12 cellular contexts compared by ENCODE assay signal in the genomic region with DNA sequence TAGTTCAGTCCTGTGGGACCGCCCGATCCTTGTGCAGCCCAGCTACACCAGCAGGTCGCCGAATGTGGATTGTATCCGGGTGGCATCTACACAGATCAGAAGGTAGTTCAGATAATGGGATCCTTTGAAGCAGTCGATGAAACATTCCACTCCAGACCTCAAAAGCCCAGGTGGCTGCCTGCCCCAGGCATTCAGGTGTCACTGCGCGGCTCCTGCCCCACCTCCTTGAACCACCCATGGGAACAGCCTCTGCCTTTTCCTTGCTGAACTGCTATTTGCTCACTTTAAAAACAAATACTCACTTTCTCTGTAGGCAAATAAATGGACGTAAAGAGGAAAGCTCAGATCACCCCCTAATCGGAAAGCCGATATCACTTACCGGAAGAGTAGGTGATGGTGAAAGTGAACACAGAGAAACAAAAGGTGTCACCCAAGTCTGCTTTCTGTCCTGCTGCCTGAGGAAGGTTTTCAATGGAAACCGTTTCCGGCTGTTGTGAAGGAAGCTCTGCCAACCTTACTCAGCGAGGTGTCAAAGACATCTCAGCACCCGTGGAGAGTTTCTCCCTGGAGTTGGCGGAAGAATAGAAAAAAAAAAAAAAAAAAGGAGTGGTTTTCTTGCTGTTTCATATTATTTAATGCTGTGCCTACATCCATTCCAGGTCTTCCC.
A peak's percentile ranks its signal among the peaks of the same experiment; 100 is the strongest.
DNase-seq lines count a peak whose midpoint lies in the region; ATAC-seq and TF ChIP-seq lines count a peak whose summit lies in the region.
"Had no signal": no experiment of that assay in that cellular context is flagged by ENCODE, and none has a peak within 500 bp of the region (broad histone marks: within the 10 kb centered on the region; RNA-seq: fewer than 3 reads in every experiment).

No MANE protein-coding gene starts in this region.

- DNase-seq in DMS153 treated with DMSO at 0.1 percent for 48 hours (lab: John Stamatoyannopoulos, UW; ENCODE audit: unreplicated experiment), result peak; percentile 75
- DNase-seq in NCI-H2029 (lab: John Stamatoyannopoulos, UW), result peak; percentile 87
- no peak for DNase-seq in Panc1 (ENCODE audit: low read depth, low spot score)
- peak in 1 of 2 donors; percentile 69 for DNase-seq in left lung
- no peak for DNase-seq in activated T-helper 2 cell treated with anti-CD3 and anti-CD28 coated beads, Interferon-gamma antibody, Interleukin-2, Interleukin-4, amounts not matched to agents 10 μg/mL and 5 μg/mL and 100 μg/mL, durations not matched to agents 14 hours and 24 hours and 36 hours (ENCODE audit: low spot score)
- DNase-seq in GM13976 (ENCODE audit: low spot score), result no peak
- DNase-seq in NCI-H1048 (lab: John Stamatoyannopoulos, UW), result no peak
- DNase-seq: activated B cell treated with CpG ODN at 0.5 μM for 24 hours, Calu3, mammary epithelial cell had no signal

- TF ChIP-seq CTCF in Panc1 (IDR thresholded peaks at IDR 0.05) (no peak), left lung (IDR thresholded peaks at IDR 0.05) (no peak), GM13976 (IDR thresholded peaks at IDR 0.05; ENCODE audit: borderline replicate concordance, control extremely low read depth, extremely low read depth, insufficient read depth, missing control alignments) (no peak)

- ATAC-seq in Panc1 (no peak), left lung (peak; percentile 78), HG03457 (IDR thresholded peaks at IDR 0.05; ENCODE audit: unreplicated experiment) (no peak)
- ATAC-seq: natural killer cell treated with Interleukin-12 subunit alpha and Interleukin-12 subunit beta and Interleukin-15 and Interleukin-18, amount 100 ng/mL, for 72 hours had no signal

- in situ Hi-C loops in Panc1 (cut with HindIII; ENCODE audit: low pct_unique_long_range_greater_than_20kb, low sequenced_read_pairs), result no loop called here
- in situ Hi-C loops in GM13976 (cut with MboI; ENCODE audit: low sequenced_read_pairs, unreplicated experiment), result no loop called here

- H3K27me3 ChIP-seq in Panc1 (ENCODE audit: control insufficient read depth, insufficient read depth, low read length) (no peaks in the 10 kb centered on the region), left lung (no peaks in the 10 kb centered on the region)

- H3K9me3 ChIP-seq in Panc1 (ENCODE audit: control insufficient read depth, insufficient read depth, low read depth, low read length), result peaks cover 5% of the 10 kb centered on the region; the same call in 1 of the 2 replicates
- peaks cover 0 to 9% of the 10 kb centered on the region in 2 donors for H3K9me3 ChIP-seq in left lung

- H3K27ac ChIP-seq in Panc1 (ENCODE audit: low read length) (peak overlapping the region; percentile 10; the same call in 1 of the 2 replicates), left lung (peak overlapping the region; percentile 61 to 63)

- CTCF ChIA-PET in Panc1 (lab: Charles Lee), result no interaction called here

- peaks cover 6% of the 10 kb centered on the region for H3K9me3 Mint-ChIP-seq in activated T-helper 2 cell treated with anti-CD3 and anti-CD28 coated beads, Interferon-gamma antibody, Interleukin-2, Interleukin-4, amounts not matched to agents 10 μg/mL and 5 μg/mL and 100 μg/mL, durations not matched to agents 14 hours and 24 hours and 36 hours

- no peaks in the 10 kb centered on the region for H3K4me1 ChIP-seq in Panc1 (ENCODE audit: control insufficient read depth, insufficient read depth, low read length)
- peaks cover 15 to 36% of the 10 kb centered on the region in 2 donors for H3K4me1 ChIP-seq in left lung

- no TSS peak for BruUV-seq in Panc1 (replicated peaks; lab: Mats Ljungman, UMichigan)

- H3K4me3 ChIP-seq in Panc1 (ENCODE audit: low read depth in 2 of 2, low read length in 2 of 2) (no peak overlapping the region), left lung (no peak overlapping the region)

- no peaks in the 10 kb centered on the region for H3K36me3 ChIP-seq in Panc1 (ENCODE audit: control insufficient read depth, insufficient read depth, low read length)
- H3K36me3 ChIP-seq in left lung, result no peaks in the 10 kb centered on the region

- POLR2A ChIA-PET in Panc1 (lab: Charles Lee), result no interaction called here

- H3K36me3 Mint-ChIP-seq in activated T-helper 2 cell treated with anti-CD3 and anti-CD28 coated beads, Interferon-gamma antibody, Interleukin-2, Interleukin-4, amounts not matched to agents 10 μg/mL and 5 μg/mL and 100 μg/mL, durations not matched to agents 14 hours and 24 hours and 36 hours (ENCODE audit: low read depth), result no peaks in the 10 kb centered on the region
- H3K36me3 Mint-ChIP-seq: natural killer cell treated with Interleukin-12 subunit alpha and Interleukin-12 subunit beta and Interleukin-15 and Interleukin-18, amount 100 ng/mL, for 72 hours had no signal

- H3K4me3 Mint-ChIP-seq in activated T-helper 2 cell treated with anti-CD3 and anti-CD28 coated beads, Interferon-gamma antibody, Interleukin-2, Interleukin-4, amounts not matched to agents 10 μg/mL and 5 μg/mL and 100 μg/mL, durations not matched to agents 14 hours and 24 hours and 36 hours (ENCODE audit: low read depth), result no peak overlapping the region
- H3K4me3 Mint-ChIP-seq: activated B cell treated with CpG ODN at 0.5 μM for 24 hours; natural killer cell treated with Interleukin-12 subunit alpha and Interleukin-12 subunit beta and Interleukin-15 and Interleukin-18, amount 100 ng/mL, for 72 hours had no signal

- no peaks in the 10 kb centered on the region for H3K4me1 Mint-ChIP-seq in activated T-helper 2 cell treated with anti-CD3 and anti-CD28 coated beads, Interferon-gamma antibody, Interleukin-2, Interleukin-4, amounts not matched to agents 10 μg/mL and 5 μg/mL and 100 μg/mL, durations not matched to agents 14 hours and 24 hours and 36 hours (ENCODE audit: low read depth)

- intact Hi-C loops in Panc1 (cut with micrococcal nuclease; ENCODE audit: unreplicated experiment) (no loop called here), left lung (cut with DNase I) (no loop called here)
- intact Hi-C loops in activated T-helper 2 cell treated with anti-CD3 and anti-CD28 coated beads, Interferon-gamma antibody, Interleukin-2, Interleukin-4, amounts not matched to agents 10 μg/mL and 5 μg/mL and 100 μg/mL, durations not matched to agents 14 hours and 24 hours and 36 hours (cut with micrococcal nuclease), result no loop called here

- H3K27ac Mint-ChIP-seq in activated T-helper 2 cell treated with anti-CD3 and anti-CD28 coated beads, Interferon-gamma antibody, Interleukin-2, Interleukin-4, amounts not matched to agents 10 μg/mL and 5 μg/mL and 100 μg/mL, durations not matched to agents 14 hours and 24 hours and 36 hours, result no peak overlapping the region
- H3K27ac Mint-ChIP-seq: activated B cell treated with CpG ODN at 0.5 μM for 24 hours; natural killer cell treated with Interleukin-12 subunit alpha and Interleukin-12 subunit beta and Interleukin-15 and Interleukin-18, amount 100 ng/mL, for 72 hours had no signal

- peaks cover 2% of the 10 kb centered on the region for H3K27me3 Mint-ChIP-seq in activated T-helper 2 cell treated with anti-CD3 and anti-CD28 coated beads, Interferon-gamma antibody, Interleukin-2, Interleukin-4, amounts not matched to agents 10 μg/mL and 5 μg/mL and 100 μg/mL, durations not matched to agents 14 hours and 24 hours and 36 hours (ENCODE audit: low read depth)

Comparison
In these comparisons a context has a peak if more than half of its experiments do, and no peak if none do; other contexts are left out.
1. DNase-seq: peak in DMS153 treated with DMSO at 0.1 percent for 48 hours (single experiment) and NCI-H2029 (single experiment); none in Panc1 (single experiment), activated T-helper 2 cell treated with anti-CD3 and anti-CD28 coated beads, Interferon-gamma antibody, Interleukin-2, Interleukin-4, amounts not matched to agents 10 μg/mL and 5 μg/mL and 100 μg/mL, durations not matched to agents 14 hours and 24 hours and 36 hours (single experiment), GM13976 (single experiment) and NCI-H1048 (single experiment).